ENCODE assay signal across 8 cellular contexts in the genomic region with DNA sequence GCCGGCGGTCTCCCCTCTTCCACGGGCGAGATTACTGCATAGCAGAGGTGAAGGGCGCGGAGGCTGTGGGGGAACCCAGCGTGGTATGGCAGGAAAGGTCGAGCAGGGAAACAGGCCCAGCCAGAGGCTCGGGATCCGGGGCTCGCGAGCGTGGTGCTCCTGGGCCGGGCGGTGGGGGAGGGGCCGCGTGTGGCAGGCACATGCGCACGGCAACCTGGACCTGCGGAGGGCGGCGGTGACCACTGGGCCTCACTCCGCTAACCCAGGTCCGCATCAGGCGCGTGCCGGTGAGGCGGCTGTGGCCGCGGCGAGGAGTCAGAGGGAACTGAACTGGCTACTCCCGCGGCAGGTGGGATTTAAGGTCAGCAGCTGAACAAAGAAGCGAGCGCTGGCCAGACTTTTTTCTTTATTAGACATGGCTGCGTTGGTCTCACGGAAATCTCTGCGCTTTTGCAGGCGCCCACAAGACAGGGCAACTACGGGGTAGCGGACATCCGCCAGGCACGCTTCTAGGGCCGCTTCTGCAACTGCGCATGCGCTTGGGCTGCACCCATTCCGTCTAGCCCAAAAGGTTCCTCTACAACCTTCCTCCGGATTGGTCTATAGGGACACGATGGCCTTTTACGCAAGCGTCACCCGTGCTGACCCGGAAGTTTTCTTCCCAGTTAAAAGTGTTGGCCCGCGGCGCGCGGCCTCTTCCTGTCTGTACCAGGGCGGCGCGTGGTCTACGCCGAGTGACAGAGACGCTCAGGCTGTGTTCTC. TPM values are rescaled to one million over a fixed set of nuclear protein-coding genes. Genes with fewer than 3 reads are reported as not detected.
DNase-seq lines count a peak whose midpoint lies in the region; ATAC-seq, FAIRE-seq and TF ChIP-seq lines count a peak whose summit lies in the region.

A gene (plus strand): TSS at position 694 of the 762 bp plus-strand sequence. CDS start 869 bp downstream, outside the sequence.

- H3K4me3 Mint-ChIP-seq in activated T-cell treated with anti-CD3 and anti-CD28 coated beads, Interleukin-2, amount 50 U/mL, for 72 hours = peak within 1 kb of the TSS; percentile 96

- TF ChIP-seq POLR2A in esophagus squamous epithelium (IDR thresholded peaks at IDR 0.05) = peak in 3 of 4 donors; percentile 7 to 82 (median 70)

- peak in 1 of 6 experiments; percentile 11 for TF ChIP-seq CTCF in esophagus squamous epithelium (IDR thresholded peaks at IDR 0.05)

- peak within 1 kb of the TSS; percentile 97 for H3K27ac Mint-ChIP-seq in activated T-cell treated with anti-CD3 and anti-CD28 coated beads, Interleukin-2, amount 50 U/mL, for 72 hours

- H3K4me1 Mint-ChIP-seq in activated T-cell treated with anti-CD3 and anti-CD28 coated beads, Interleukin-2, amount 50 U/mL, for 72 hours (ENCODE audit: low read depth) = peaks cover 46% of the 10 kb centered on the region

- H3K27me3 Mint-ChIP-seq in activated T-cell treated with anti-CD3 and anti-CD28 coated beads, Interleukin-2, amount 50 U/mL, for 72 hours (ENCODE audit: low read depth) = no peaks in the 10 kb centered on the region

- ATAC-seq in GM21786 (IDR thresholded peaks at IDR 0.05; ENCODE audit: unreplicated experiment) = peak; percentile 92
- peak; percentile 93 to 94 for ATAC-seq in activated T-cell treated with anti-CD3 and anti-CD28 coated beads, Interleukin-2, amount 50 U/mL, for 72 hours (replicated peaks in 1 of 2)

- peak within 1 kb of the TSS; percentile 94 for H3K27ac ChIP-seq in KOPT-K1 (ENCODE audit: low read depth, low read length, poor library complexity, severe bottlenecking)
- peak within 1 kb of the TSS; percentile 97 to 99 (median 98) for H3K27ac ChIP-seq in esophagus squamous epithelium

- peak within 1 kb of the TSS; percentile 61 to 93 (median 80) for H3K4me3 ChIP-seq in esophagus squamous epithelium

- intact Hi-C loops in esophagus squamous epithelium (cut with DNase I) = no loop called here

- H3K27me3 ChIP-seq in esophagus squamous epithelium = no peaks in the 10 kb centered on the region

- WGBS in esophagus squamous epithelium, 2 donors = 0 to 1% methylated on average over 13 to 32 of the region's 64 CpGs

- peaks cover 6 to 26% of the 10 kb centered on the region in 2 donors for H3K36me3 Mint-ChIP-seq in activated T-cell treated with anti-CD3 and anti-CD28 coated beads, Interleukin-2, amount 50 U/mL, for 72 hours (ENCODE audit: insufficient read depth in 2 of 2)

- H3K4me1 ChIP-seq in esophagus squamous epithelium = peaks cover 31 to 68% (median 36%) of the 10 kb centered on the region in 3 donors

- peaks cover 37% of the 10 kb centered on the region for H3K36me3 ChIP-seq in KOPT-K1 (ENCODE audit: insufficient read depth, low read length)
- peaks cover 0 to 40% (median 7%) of the 10 kb centered on the region in 3 donors for H3K36me3 ChIP-seq in esophagus squamous epithelium

- H3K9me3 ChIP-seq in KOPT-K1 (ENCODE audit: insufficient read depth, low read length, poor library complexity, severe bottlenecking) (no peaks in the 10 kb centered on the region), esophagus squamous epithelium (no peaks in the 10 kb centered on the region)

- no peaks in the 10 kb centered on the region for H3K9me3 Mint-ChIP-seq in activated T-cell treated with anti-CD3 and anti-CD28 coated beads, Interleukin-2, amount 50 U/mL, for 72 hours

- peak; percentile 96 for DNase-seq in DMS79 (lab: John Stamatoyannopoulos, UW)
- peak; percentile 97 for DNase-seq in RCC 7860 (ENCODE audit: low spot score)
- peak; percentile 94 for DNase-seq in activated T-cell treated with anti-CD3 and anti-CD28 coated beads, Interleukin-2, amount 50 U/mL, for 72 hours
- peak; percentile 92 for DNase-seq in esophagus squamous epithelium (lab: John Stamatoyannopoulos, UW)
- DNase-seq in myocyte (ENCODE audit: low read depth) = peak; percentile 99
- DNase-seq in stimulated activated CD8-positive, alpha-beta memory T cell treated with anti-CD3 and anti-CD28 coated beads, Interleukin-7, amount 100 ng/mL, for 48 hours (ENCODE audit: extremely low read depth in 1 of 2, low read depth in 1 of 2) = peak; percentile 84 to 95

- peak; percentile 76 for FAIRE-seq in RCC 7860 (lab: Jason Lieb, UNC)

RNA-seq across cellular contexts. Expression of the gene that starts here (rescaled TPM):
- 1,000 to 10,000 TPM; 1,499 to 1,539 TPM for total RNA-seq in activated T-cell treated with anti-CD3 and anti-CD28 coated beads, Interleukin-2, amount 50 U/mL, for 72 hours
- 1,000 to 10,000 TPM; 1,292 to 2,917 (median 1,952) TPM for total RNA-seq in esophagus squamous epithelium
- total RNA-seq in myocyte = 1,152 and 1,471 TPM in 2 replicates
- polyA plus RNA-seq in myocyte (2012) = 1,111 TPM

Comparison
In these comparisons a context has a peak if more than half of its experiments do, and no peak if none do; other contexts are left out.
1. Peak in every context shown above with its lines: DNase-seq, ATAC-seq, H3K4me3 ChIP-seq and H3K27ac ChIP-seq.